In the genomic region with DNA sequence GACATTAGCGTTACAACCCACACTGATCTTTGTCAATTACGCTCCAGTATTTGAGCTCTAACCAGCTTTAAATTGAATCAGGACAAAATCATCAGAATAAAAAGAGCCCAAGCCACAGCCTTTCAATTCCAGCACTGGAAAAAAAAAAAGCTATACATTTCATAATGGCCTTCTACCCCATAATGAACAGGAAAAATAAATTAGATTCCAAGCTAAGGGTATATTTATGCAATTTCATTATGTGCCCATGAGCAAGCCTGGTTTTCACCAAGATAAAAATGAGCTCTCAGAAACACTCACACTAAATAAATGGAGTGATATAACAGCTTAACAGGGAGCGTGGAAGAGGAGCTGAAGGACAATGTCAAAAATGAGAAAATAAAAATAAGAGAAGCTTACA, we compare ENCODE assay signal across 5 cellular contexts.
"Had no signal": no experiment of that assay in that cellular context is flagged by ENCODE, and none has a peak within 500 bp of the region (broad histone marks: within the 10 kb centered on the region; RNA-seq: fewer than 3 reads in every experiment).

No MANE protein-coding gene starts in this region.

- H2AFZ ChIP-seq: GM23338 had no signal

- H3K4me3 ChIP-seq: GM23338 had no signal

- H3K27ac ChIP-seq: HL-60 had no signal

- DNase-seq: H9, HCEC 1CT had no signal

- H3K4me2 ChIP-seq: GM23338 had no signal

- ATAC-seq: GM23338, HepG2 had no signal
